29 cellular contexts compared by ENCODE assay signal in genomic region chr6:81128671-81129070, GRCh38.
"Had no signal": no experiment of that assay in that cellular context is flagged by ENCODE, and none has a peak within 500 bp of the region (broad histone marks: within the 10 kb centered on the region; RNA-seq: fewer than 3 reads in every experiment).

No MANE protein-coding gene starts in this region.

- DNase-seq: natural killer cell; occipital lobe; ovary; posterior cingulate gyrus; psoas muscle; right cardiac atrium; right lobe of liver; sigmoid colon; small intestine; stimulated activated CD4-positive, alpha-beta T cell treated with anti-CD3 and anti-CD28 coated beads, Interleukin-15, amount 100 ng/mL, for 24 hours; stimulated activated CD4-positive, alpha-beta T cell treated with anti-CD3 and anti-CD28 coated beads, Interleukin-2, amount 100 ng/mL, for 24 hours; stimulated activated CD4-positive, alpha-beta T cell treated with anti-CD3 and anti-CD28 coated beads, Interleukin-2, amount 100 ng/mL, for 48 hours; stimulated activated CD4-positive, alpha-beta T cell treated with anti-CD3 and anti-CD28 coated beads, Interleukin-4, amount 100 ng/mL, for 24 hours; stimulated activated naive B cell treated with anti-CD40 and anti-IgM and Interleukin-4, amounts not matched to agents 10 μg/mL and 1 μg/mL and 100 μg/mL, for 72 hours; stimulated activated naive CD4-positive, alpha-beta T cell treated with Interleukin-2 at 50 U/mL for 16 hours; stomach; testis; tibial artery; transverse colon; upper lobe of right lung; uterus had no signal

- H3K27ac Mint-ChIP-seq: natural killer cell; nephron; neural progenitor cell; progenitor cell of endocrine pancreas; stimulated activated effector memory CD8-positive, alpha-beta T cell treated with anti-CD3 and anti-CD28 coated beads, Interleukin-12 subunit alpha, Interleukin-12 subunit beta, amount 100 ng/mL, for 72 hours; stimulated activated naive B cell treated with anti-CD40 and anti-IgM and Interleukin-4, amounts not matched to agents 10 μg/mL and 1 μg/mL and 100 μg/mL, for 72 hours; stimulated activated naive CD8-positive, alpha-beta T cell treated with anti-CD3 and anti-CD28 coated beads, Interleukin-15, Interleukin-2, amounts not matched to agents 100 ng/mL and 50 ng/mL, for 24 hours; type B pancreatic cell had no signal

- H3K4me3 ChIP-seq: neural progenitor cell, ovary, psoas muscle, right lobe of liver, sigmoid colon, stomach, suprapubic skin, testis, tibial artery, transverse colon, upper lobe of right lung, uterus had no signal

- H3K36me3 Mint-ChIP-seq: natural killer cell; neural progenitor cell; stimulated activated effector memory CD8-positive, alpha-beta T cell treated with anti-CD3 and anti-CD28 coated beads, Interleukin-12 subunit alpha, Interleukin-12 subunit beta, amount 100 ng/mL, for 72 hours; stimulated activated naive B cell treated with anti-CD40 and anti-IgM and Interleukin-4, amounts not matched to agents 10 μg/mL and 1 μg/mL and 100 μg/mL, for 72 hours; type B pancreatic cell had no signal

- H3K4me1 ChIP-seq: neural progenitor cell, parathyroid adenoma, psoas muscle, right lobe of liver, sigmoid colon, stomach, suprapubic skin, testis, tibial artery, transverse colon, upper lobe of right lung, uterus had no signal

- H2AFZ ChIP-seq: neural progenitor cell, parathyroid adenoma had no signal

- H3K36me3 ChIP-seq: neural progenitor cell, ovary, right lobe of liver, sigmoid colon, stomach, suprapubic skin, tibial artery, transverse colon, upper lobe of right lung, uterus had no signal

- H3K9ac ChIP-seq: neural progenitor cell, parathyroid adenoma had no signal

- H3K4me2 ChIP-seq: neural progenitor cell had no signal

- ATAC-seq: psoas muscle; right cardiac atrium; right lobe of liver; stimulated activated effector memory CD8-positive, alpha-beta T cell treated with anti-CD3 and anti-CD28 coated beads, Interleukin-12 subunit alpha, Interleukin-12 subunit beta, amount 100 ng/mL, for 72 hours; stimulated activated naive B cell treated with anti-CD40 and anti-IgM and Interleukin-4, amounts not matched to agents 10 μg/mL and 1 μg/mL and 100 μg/mL, for 72 hours; upper lobe of right lung had no signal

- H3K9me3 Mint-ChIP-seq: neural progenitor cell; stimulated activated naive B cell treated with anti-CD40 and anti-IgM and Interleukin-4, amounts not matched to agents 10 μg/mL and 1 μg/mL and 100 μg/mL, for 72 hours; type B pancreatic cell had no signal

- H3K27ac ChIP-seq: neural progenitor cell, ovary, parathyroid adenoma, psoas muscle, right lobe of liver, sigmoid colon, stomach, suprapubic skin, testis, tibial artery, transverse colon, upper lobe of right lung, uterus had no signal

- H3K27me3 ChIP-seq: neural progenitor cell, ovary, right lobe of liver, sigmoid colon, stomach, suprapubic skin, testis, tibial artery, transverse colon, upper lobe of right lung, uterus had no signal

- H3K27me3 Mint-ChIP-seq: progenitor cell of endocrine pancreas; stimulated activated naive B cell treated with anti-CD40 and anti-IgM and Interleukin-4, amounts not matched to agents 10 μg/mL and 1 μg/mL and 100 μg/mL, for 72 hours; stimulated activated naive CD8-positive, alpha-beta T cell treated with anti-CD3 and anti-CD28 coated beads, Interleukin-15, Interleukin-2, amounts not matched to agents 100 ng/mL and 50 ng/mL, for 24 hours; type B pancreatic cell had no signal

- H3K4me3 Mint-ChIP-seq: natural killer cell; nephron; neural progenitor cell; stimulated activated effector memory CD8-positive, alpha-beta T cell treated with anti-CD3 and anti-CD28 coated beads, Interleukin-12 subunit alpha, Interleukin-12 subunit beta, amount 100 ng/mL, for 72 hours; stimulated activated naive B cell treated with anti-CD40 and anti-IgM and Interleukin-4, amounts not matched to agents 10 μg/mL and 1 μg/mL and 100 μg/mL, for 72 hours; stimulated activated naive CD8-positive, alpha-beta T cell treated with anti-CD3 and anti-CD28 coated beads, Interleukin-15, Interleukin-2, amounts not matched to agents 100 ng/mL and 50 ng/mL, for 24 hours; type B pancreatic cell had no signal

- H3K79me2 ChIP-seq: parathyroid adenoma had no signal

- H3K9me3 ChIP-seq: ovary, psoas muscle, right lobe of liver, sigmoid colon, stomach, suprapubic skin, testis, tibial artery, transverse colon, upper lobe of right lung, uterus had no signal

- H3K4me1 Mint-ChIP-seq: natural killer cell; neural progenitor cell; stimulated activated effector memory CD8-positive, alpha-beta T cell treated with anti-CD3 and anti-CD28 coated beads, Interleukin-12 subunit alpha, Interleukin-12 subunit beta, amount 100 ng/mL, for 72 hours; stimulated activated naive B cell treated with anti-CD40 and anti-IgM and Interleukin-4, amounts not matched to agents 10 μg/mL and 1 μg/mL and 100 μg/mL, for 72 hours had no signal
